In the genomic region with DNA sequence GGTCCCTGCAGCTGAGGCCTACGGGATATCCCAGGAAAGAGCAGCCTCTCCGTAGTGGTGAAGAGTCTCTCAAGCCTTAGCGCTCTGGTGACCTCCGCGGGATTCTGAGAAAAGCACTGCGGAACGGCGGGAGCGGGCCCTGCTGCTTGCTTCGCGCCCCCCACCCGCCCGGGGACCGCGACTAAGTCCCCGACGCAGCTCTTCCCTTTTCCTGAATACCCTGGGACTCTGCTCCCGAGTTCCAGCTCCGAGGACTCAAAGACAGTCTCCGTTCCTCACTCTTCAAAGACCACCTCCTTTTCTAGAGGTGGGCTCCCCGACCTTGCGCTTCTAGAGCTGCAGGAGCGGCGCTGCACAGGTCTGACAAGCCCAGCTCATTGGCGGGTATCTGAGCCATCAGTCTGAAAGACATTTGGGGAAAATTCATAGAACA, we compare ENCODE assay signal across 1 cellular context.
TF ChIP-seq lines count a peak whose summit lies in the region.

No MANE protein-coding gene starts in this region.

TF ChIP-seq in WTC11, 78 proteins besides CTCF, POLR2A, EP300 and RAD21 (continued from another document):
- TF ChIP-seq ATF1 (CRISPR knock-in tag; IDR thresholded peaks at IDR 0.05) (no peak), ZNF232 (CRISPR knock-in tag; IDR thresholded peaks at IDR 0.05) (no peak), RELA (CRISPR knock-in tag; IDR thresholded peaks at IDR 0.05; ENCODE audit: borderline replicate concordance) (no peak), ELF4 (CRISPR knock-in tag; IDR thresholded peaks at IDR 0.05; ENCODE audit: low read depth) (no peak), IRF2 (CRISPR knock-in tag; IDR thresholded peaks at IDR 0.05; ENCODE audit: borderline replicate concordance, low read depth) (no peak)
- TF ChIP-seq, protein P1, sequence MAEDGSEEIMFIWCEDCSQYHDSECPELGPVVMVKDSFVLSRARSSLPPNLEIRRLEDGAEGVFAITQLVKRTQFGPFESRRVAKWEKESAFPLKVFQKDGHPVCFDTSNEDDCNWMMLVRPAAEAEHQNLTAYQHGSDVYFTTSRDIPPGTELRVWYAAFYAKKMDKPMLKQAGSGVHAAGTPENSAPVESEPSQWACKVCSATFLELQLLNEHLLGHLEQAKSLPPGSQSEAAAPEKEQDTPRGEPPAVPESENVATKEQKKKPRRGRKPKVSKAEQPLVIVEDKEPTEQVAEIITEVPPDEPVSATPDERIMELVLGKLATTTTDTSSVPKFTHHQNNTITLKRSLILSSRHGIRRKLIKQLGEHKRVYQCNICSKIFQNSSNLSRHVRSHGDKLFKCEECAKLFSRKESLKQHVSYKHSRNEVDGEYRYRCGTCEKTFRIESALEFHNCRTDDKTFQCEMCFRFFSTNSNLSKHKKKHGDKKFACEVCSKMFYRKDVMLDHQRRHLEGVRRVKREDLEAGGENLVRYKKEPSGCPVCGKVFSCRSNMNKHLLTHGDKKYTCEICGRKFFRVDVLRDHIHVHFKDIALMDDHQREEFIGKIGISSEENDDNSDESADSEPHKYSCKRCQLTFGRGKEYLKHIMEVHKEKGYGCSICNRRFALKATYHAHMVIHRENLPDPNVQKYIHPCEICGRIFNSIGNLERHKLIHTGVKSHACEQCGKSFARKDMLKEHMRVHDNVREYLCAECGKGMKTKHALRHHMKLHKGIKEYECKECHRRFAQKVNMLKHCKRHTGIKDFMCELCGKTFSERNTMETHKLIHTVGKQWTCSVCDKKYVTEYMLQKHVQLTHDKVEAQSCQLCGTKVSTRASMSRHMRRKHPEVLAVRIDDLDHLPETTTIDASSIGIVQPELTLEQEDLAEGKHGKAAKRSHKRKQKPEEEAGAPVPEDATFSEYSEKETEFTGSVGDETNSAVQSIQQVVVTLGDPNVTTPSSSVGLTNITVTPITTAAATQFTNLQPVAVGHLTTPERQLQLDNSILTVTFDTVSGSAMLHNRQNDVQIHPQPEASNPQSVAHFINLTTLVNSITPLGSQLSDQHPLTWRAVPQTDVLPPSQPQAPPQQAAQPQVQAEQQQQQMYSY (CRISPR knock-in tag; IDR thresholded peaks at IDR 0.05): no peak
- TF ChIP-seq, protein P2, sequence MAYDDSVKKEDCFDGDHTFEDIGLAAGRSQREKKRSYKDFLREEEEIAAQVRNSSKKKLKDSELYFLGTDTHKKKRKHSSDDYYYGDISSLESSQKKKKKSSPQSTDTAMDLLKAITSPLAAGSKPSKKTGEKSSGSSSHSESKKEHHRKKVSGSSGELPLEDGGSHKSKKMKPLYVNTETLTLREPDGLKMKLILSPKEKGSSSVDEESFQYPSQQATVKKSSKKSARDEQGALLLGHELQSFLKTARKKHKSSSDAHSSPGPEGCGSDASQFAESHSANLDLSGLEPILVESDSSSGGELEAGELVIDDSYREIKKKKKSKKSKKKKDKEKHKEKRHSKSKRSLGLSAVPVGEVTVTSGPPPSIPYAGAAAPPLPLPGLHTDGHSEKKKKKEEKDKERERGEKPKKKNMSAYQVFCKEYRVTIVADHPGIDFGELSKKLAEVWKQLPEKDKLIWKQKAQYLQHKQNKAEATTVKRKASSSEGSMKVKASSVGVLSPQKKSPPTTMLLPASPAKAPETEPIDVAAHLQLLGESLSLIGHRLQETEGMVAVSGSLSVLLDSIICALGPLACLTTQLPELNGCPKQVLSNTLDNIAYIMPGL (CRISPR knock-in tag; IDR thresholded peaks at IDR 0.05): no peak
